23 cellular contexts compared by ENCODE assay signal in the genomic region with DNA sequence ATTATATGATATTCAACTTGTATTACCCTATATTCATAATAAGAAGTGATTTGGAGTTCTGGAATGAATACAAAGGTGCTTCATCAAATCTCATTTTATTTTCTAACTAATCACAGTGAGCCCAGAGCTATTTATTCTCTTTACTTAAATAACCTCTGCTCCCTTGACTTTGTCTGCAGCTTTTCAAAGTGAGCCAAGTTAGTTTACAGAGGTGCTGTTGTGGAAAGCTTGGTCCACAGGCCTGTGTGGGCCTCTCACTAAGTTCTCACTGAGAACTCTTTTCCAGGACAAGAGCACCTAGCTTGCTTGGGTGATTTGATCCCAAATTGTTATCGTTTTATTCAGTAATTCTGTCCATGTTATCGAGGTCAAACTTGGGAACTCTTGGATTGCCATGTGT.
"Had no signal": no experiment of that assay in that cellular context is flagged by ENCODE, and none has a peak within 500 bp of the region (broad histone marks: within the 10 kb centered on the region; RNA-seq: fewer than 3 reads in every experiment).

No MANE protein-coding gene starts in this region.

- H3K27ac ChIP-seq: colonic mucosa, coronary artery, dorsolateral prefrontal cortex, epithelial cell of prostate, esophagus muscularis mucosa, esophagus squamous epithelium, foreskin keratinocyte, gastrocnemius medialis, gastroesophageal sphincter, heart right ventricle had no signal

- H3K9me3 ChIP-seq: colonic mucosa, gastrocnemius medialis had no signal

- DNase-seq: colonic mucosa; cortex of kidney; dermis blood vessel endothelial cell; dorsolateral prefrontal cortex; effector CD4-positive, alpha-beta T cell; effector CD8-positive, alpha-beta T cell; effector memory CD4-positive, alpha-beta T cell; effector memory CD8-positive, alpha-beta T cell; endodermal cell; erythroblast; esophagus squamous epithelium; foreskin fibroblast; foreskin keratinocyte; foreskin melanocyte; gastrocnemius medialis; glutamatergic neuron; head of caudate nucleus; heart right ventricle had no signal

- H3K36me3 ChIP-seq: colonic mucosa, esophagus muscularis mucosa, esophagus squamous epithelium, gastrocnemius medialis, gastroesophageal sphincter, heart right ventricle had no signal

- ATAC-seq: effector memory CD8-positive, alpha-beta T cell; esophagus mucosa; foreskin keratinocyte; gastrocnemius medialis; gastroesophageal sphincter had no signal

- H3K4me3 ChIP-seq: colonic mucosa, coronary artery, dorsolateral prefrontal cortex, esophagus muscularis mucosa, esophagus squamous epithelium, gastrocnemius medialis, gastroesophageal sphincter, heart right ventricle had no signal

- H3K27me3 ChIP-seq: colonic mucosa, dorsolateral prefrontal cortex, esophagus muscularis mucosa, foreskin keratinocyte, gastrocnemius medialis, gastroesophageal sphincter, heart right ventricle had no signal

- H3K4me1 ChIP-seq: colonic mucosa, esophagus muscularis mucosa, esophagus squamous epithelium, foreskin keratinocyte, gastrocnemius medialis, gastroesophageal sphincter had no signal
